In genomic region chr2:202140522-202141292, GRCh38 we compare ENCODE assay signal across 26 cellular contexts.
DNase-seq lines count a peak whose midpoint lies in the region; ATAC-seq and TF ChIP-seq lines count a peak whose summit lies in the region.
"Had no signal": no experiment of that assay in that cellular context is flagged by ENCODE, and none has a peak within 500 bp of the region (broad histone marks: within the 10 kb centered on the region; RNA-seq: fewer than 3 reads in every experiment).

No MANE protein-coding gene starts in this region.

- no peaks in the 10 kb centered on the region for H3K79me1 ChIP-seq in H9 (ENCODE audit: insufficient read depth, low read depth, low read length, poor library complexity, severe bottlenecking)
- no peaks in the 10 kb centered on the region for H3K79me1 ChIP-seq in mesenchymal stem cell (replicated peaks; ENCODE audit: low read length, poor library complexity, severe bottlenecking)

- H3K4me3 ChIP-seq in A673 (ENCODE audit: low read depth, low read length, poor library complexity, severe bottlenecking): no peak overlapping the region
- H3K4me3 ChIP-seq in astrocyte of the cerebellum (ENCODE audit: low read depth, low read length): no peak overlapping the region
- H3K4me3 ChIP-seq in mesenchymal stem cell (ENCODE audit: insufficient read depth in 1 of 2, low read depth in 1 of 2, low read length in 2 of 2): no peak overlapping the region
- H3K4me3 ChIP-seq: lung, right atrium auricular region, tibial nerve had no signal

- no peaks in the 10 kb centered on the region for H3K9me3 Mint-ChIP-seq in H9
- H3K9me3 Mint-ChIP-seq: activated CD4-positive, alpha-beta T cell treated with anti-CD3 and anti-CD28 coated beads, Interleukin-2, amount 10 ng/mL, durations not matched to agents 7 days and 5 days; activated naive CD4-positive, alpha-beta T cell treated with anti-CD3 and anti-CD28 coated beads, Interleukin-2, amount 10 ng/mL, durations not matched to agents 7 days and 5 days; CD8-positive, alpha-beta T cell; immature natural killer cell had no signal

- H3K4me2 ChIP-seq in H9 (ENCODE audit: insufficient read depth, insufficient read length, low read length) (no peak overlapping the region), mesenchymal stem cell (ENCODE audit: low read length, poor library complexity, severe bottlenecking) (no peak overlapping the region)

- peaks cover 16% of the 10 kb centered on the region for H3K4me1 ChIP-seq in A673 (ENCODE audit: insufficient read depth, low read length, poor library complexity, severe bottlenecking)
- peaks cover 3% of the 10 kb centered on the region; the same call in 1 of the 2 replicates for H3K4me1 ChIP-seq in H9 (ENCODE audit: insufficient read depth, low read length)
- peaks cover 3% of the 10 kb centered on the region for H3K4me1 ChIP-seq in mesenchymal stem cell (ENCODE audit: control insufficient read depth, insufficient read depth, low read depth, low read length)

- in situ Hi-C loops in astrocyte of the cerebellum (cut with HindIII; ENCODE audit: low sequenced_read_pairs): no loop called here

- POLR2A ChIA-PET in A673 (lab: Charles Lee; ENCODE audit: low non-redundant PET): interaction anchor here (0.6 kb wide), 1 partner anchor 107 kb away, joined by 3 read pairs; no protein-coding TSS in a partner anchor

- H3K56ac ChIP-seq in H9 (ENCODE audit: insufficient read length, low read depth, low read length): no peak overlapping the region

- no peak overlapping the region for H3K4me3 Mint-ChIP-seq in H9
- H3K4me3 Mint-ChIP-seq: activated CD4-positive, alpha-beta T cell treated with anti-CD3 and anti-CD28 coated beads, Interleukin-2, amount 10 ng/mL, durations not matched to agents 7 days and 5 days; activated naive CD4-positive, alpha-beta T cell treated with anti-CD3 and anti-CD28 coated beads, Interleukin-2, amount 10 ng/mL, durations not matched to agents 7 days and 5 days; CD8-positive, alpha-beta T cell; immature natural killer cell had no signal

- WGBS in H9 (ENCODE audit: extremely low coverage, insufficient read length, low lambda C conversion rate): no CpG with 5 or more reads among the region's 12 CpGs
- 68% methylated on average over 11 of the region's 12 CpGs for WGBS in mesenchymal stem cell

- CTCF ChIA-PET in A673 (lab: Charles Lee): interaction anchor here (0.8 kb wide), 1 partner anchor 280 kb away, joined by 3 read pairs; no protein-coding TSS in a partner anchor

- H3K9ac ChIP-seq in H9 (ENCODE audit: extremely low read depth, insufficient read length, low read length): no peak overlapping the region
- no peak overlapping the region for H3K9ac ChIP-seq in mesenchymal stem cell (ENCODE audit: low read length)

- TF ChIP-seq CTCF in A673 (conservative IDR thresholded peaks at IDR 0.05; ENCODE audit: low read depth, low read length): no peak
- no peak for TF ChIP-seq CTCF in H9 (conservative IDR thresholded peaks at IDR 0.05)
- TF ChIP-seq CTCF in astrocyte of the cerebellum (IDR thresholded peaks at IDR 0.05; ENCODE audit: low read depth, low read length, missing control alignments): no peak

- no TSS peak for BruUV-seq in A673 (replicated peaks; lab: Mats Ljungman, UMichigan)

- no peaks in the 10 kb centered on the region for H3K36me3 ChIP-seq in A673 (ENCODE audit: insufficient read depth, low read length, poor library complexity, severe bottlenecking)
- H3K36me3 ChIP-seq in mesenchymal stem cell (ENCODE audit: control insufficient read depth in 1 of 2, insufficient read depth in 2 of 2, low read depth in 1 of 2, low read length in 2 of 2): no peaks in the 10 kb centered on the region
- H3K36me3 ChIP-seq: right atrium auricular region, tibial nerve had no signal

- H3K4me1 Mint-ChIP-seq in H9: peaks cover 26 to 37% of the 10 kb centered on the region in 2 experiments
- H3K4me1 Mint-ChIP-seq: activated CD4-positive, alpha-beta T cell treated with anti-CD3 and anti-CD28 coated beads, Interleukin-2, amount 10 ng/mL, durations not matched to agents 7 days and 5 days; activated naive CD4-positive, alpha-beta T cell treated with anti-CD3 and anti-CD28 coated beads, Interleukin-2, amount 10 ng/mL, durations not matched to agents 7 days and 5 days; immature natural killer cell had no signal

- H3T11ph ChIP-seq in H9 (ENCODE audit: low read length): no peak overlapping the region

- no peak overlapping the region for H2BK20ac ChIP-seq in H9 (ENCODE audit: low read depth, low read length, poor library complexity, severe bottlenecking)

- ATAC-seq in HG03432 (IDR thresholded peaks at IDR 0.05; ENCODE audit: unreplicated experiment): no peak
- ATAC-seq: CD8-positive, alpha-beta T cell had no signal

- no peaks in the 10 kb centered on the region for H4K20me1 ChIP-seq in H9 (ENCODE audit: control insufficient read depth, insufficient read depth, insufficient read length)

- H3K27ac ChIP-seq in A673 (ENCODE audit: low read depth, low read length, poor library complexity, severe bottlenecking): peak overlapping the region; percentile 45
- H3K27ac ChIP-seq in H9 (ENCODE audit: insufficient read length, low read depth, low read length): no peak overlapping the region
- no peak overlapping the region for H3K27ac ChIP-seq in mesenchymal stem cell (ENCODE audit: low read length, poor library complexity, severe bottlenecking)
- H3K27ac ChIP-seq: epithelial cell of prostate, right atrium auricular region, tibial nerve had no signal

- H3K36me3 Mint-ChIP-seq in H9 (ENCODE audit: insufficient read depth in 1 of 3, low read depth in 3 of 3): no peaks in the 10 kb centered on the region
- H3K36me3 Mint-ChIP-seq: activated naive CD4-positive, alpha-beta T cell treated with anti-CD3 and anti-CD28 coated beads, Interleukin-2, amount 10 ng/mL, durations not matched to agents 7 days and 5 days; CD8-positive, alpha-beta T cell; immature natural killer cell had no signal

- no peak overlapping the region for H2BK5ac ChIP-seq in H9 (ENCODE audit: insufficient read length, low read length)
- no peak overlapping the region for H2BK5ac ChIP-seq in mesenchymal stem cell (ENCODE audit: low read depth, low read length, poor library complexity, severe bottlenecking)

- no peak overlapping the region for H2BK120ac ChIP-seq in H9 (ENCODE audit: low read depth, low read length, poor library complexity, severe bottlenecking)
- no peak overlapping the region for H2BK120ac ChIP-seq in mesenchymal stem cell (ENCODE audit: low read depth, low read length)

- no peak overlapping the region for H4K5ac ChIP-seq in H9 (ENCODE audit: insufficient read length, low read depth, low read length)

- intact Hi-C loops in A673 (cut with micrococcal nuclease; ENCODE audit: unreplicated experiment): no loop called here

- no peak overlapping the region for H2BK12ac ChIP-seq in H9 (ENCODE audit: insufficient read length, low read depth, low read length)
- peak overlapping the region; percentile 9 to 79 for H2BK12ac ChIP-seq in mesenchymal stem cell (ENCODE audit: low read length in 2 of 2)

- no peaks in the 10 kb centered on the region for H3K27me3 ChIP-seq in A673 (replicated peaks; ENCODE audit: insufficient read depth, low read depth, low read length, poor library complexity)
- no peaks in the 10 kb centered on the region for H3K27me3 ChIP-seq in H9 (ENCODE audit: insufficient read depth, low read length)
- H3K27me3 ChIP-seq in mesenchymal stem cell (ENCODE audit: control insufficient read depth in 1 of 2, insufficient read depth in 1 of 2, low read length in 2 of 2): peaks cover 0 to 10% of the 10 kb centered on the region in 2 experiments
- H3K27me3 ChIP-seq: right atrium auricular region, tibial nerve had no signal

- H4K8ac ChIP-seq in H9 (replicated peaks; ENCODE audit: insufficient read length, low read depth, low read length): no peak overlapping the region
- H4K8ac ChIP-seq in mesenchymal stem cell (ENCODE audit: low read length): peak overlapping the region; percentile 1

- H3K14ac ChIP-seq in H9 (ENCODE audit: insufficient read depth, low read length) (no peak overlapping the region; the same call in 1 of the 2 replicates), mesenchymal stem cell (ENCODE audit: low read length in 2 of 2) (peak overlapping the region in 1 of 2 experiments; percentile 72)

- no peaks in the 10 kb centered on the region for H3K79me2 ChIP-seq in H9 (ENCODE audit: insufficient read depth, low read length)

- H3K23ac ChIP-seq in H9 (ENCODE audit: insufficient read length, low read depth, low read length) (no peak overlapping the region), mesenchymal stem cell (ENCODE audit: low read length in 2 of 2) (no peak overlapping the region)

- H3K4ac ChIP-seq in H9 (ENCODE audit: low read depth, low read length) (no peak overlapping the region), mesenchymal stem cell (ENCODE audit: low read depth in 1 of 2, low read length in 2 of 2) (peak overlapping the region; percentile 19 to 35)

- no peak overlapping the region for H2BK15ac ChIP-seq in H9 (ENCODE audit: low read depth, low read length)
- peak overlapping the region; percentile 26 for H2BK15ac ChIP-seq in mesenchymal stem cell (ENCODE audit: low read depth, poor library complexity, severe bottlenecking)

- H4K91ac ChIP-seq in H9 (ENCODE audit: insufficient read length, low read depth, low read length): no peak overlapping the region
- peak overlapping the region; percentile 9 for H4K91ac ChIP-seq in mesenchymal stem cell (ENCODE audit: low read length)

- no peaks in the 10 kb centered on the region for H3K9me3 ChIP-seq in A673 (ENCODE audit: low read depth, low read length, poor library complexity, severe bottlenecking)
- H3K9me3 ChIP-seq in H9 (ENCODE audit: control insufficient read depth, low read depth, low read length): no peaks in the 10 kb centered on the region
- no peaks in the 10 kb centered on the region for H3K9me3 ChIP-seq in mesenchymal stem cell (ENCODE audit: control insufficient read depth, low read length)
- H3K9me3 ChIP-seq: right atrium auricular region, tibial nerve had no signal

- H3K23me2 ChIP-seq in H9 (ENCODE audit: insufficient read length, low read depth, low read length, poor library complexity, severe bottlenecking): no peaks in the 10 kb centered on the region

- H2AFZ ChIP-seq in H9 (ENCODE audit: low read length) (peak overlapping the region; percentile 71), mesenchymal stem cell (ENCODE audit: low read depth, low read length) (no peak overlapping the region)

- DNase-seq in A673 (ENCODE audit: low spot score) (peak; percentile 40), H9 (no peak), astrocyte of the cerebellum (ENCODE audit: low read depth) (peak; percentile 19), mesenchymal stem cell (no peak), SK-N-DZ (ENCODE audit: low spot score) (no peak), midbrain (lab: John Stamatoyannopoulos, UW) (no peak)
- DNase-seq in activated T-cell treated with anti-CD3 and anti-CD28 coated beads, Interleukin-2, amount 50 U/mL, for 48 hours: no peak
- DNase-seq: 8988T; activated CD4-positive, alpha-beta T cell treated with anti-CD3 and anti-CD28 coated beads, Interleukin-2, amount 10 ng/mL, durations not matched to agents 7 days and 5 days; activated naive CD4-positive, alpha-beta T cell treated with anti-CD3 and anti-CD28 coated beads, Interleukin-2, amount 10 ng/mL, durations not matched to agents 7 days and 5 days; activated T-cell treated with anti-CD3 and anti-CD28 coated beads for 4 hours; CD8-positive, alpha-beta T cell; dermis blood vessel endothelial cell; DND-41; glutamatergic neuron; immature natural killer cell; NCI-H2029 treated with DMSO at 0.1 percent for 48 hours; NCI-H524 treated with DMSO at 0.1 percent for 48 hours; OCI-M1; stimulated activated CD4-positive, alpha-beta T cell treated with anti-CD3 and anti-CD28 coated beads, Interleukin-15, amount 100 ng/mL, for 24 hours; stimulated activated naive CD4-positive, alpha-beta T cell had no signal

- H3K27me3 Mint-ChIP-seq in H9 (ENCODE audit: low read depth): no peaks in the 10 kb centered on the region; the same call in 1 of the 2 replicates

- H2AK5ac ChIP-seq in H9 (ENCODE audit: insufficient read length, low read length): no peak overlapping the region
- no peak overlapping the region for H2AK5ac ChIP-seq in mesenchymal stem cell (ENCODE audit: low read length, severe bottlenecking)

- H3K18ac ChIP-seq in H9 (ENCODE audit: insufficient read length, low read depth, low read length): no peak overlapping the region
- peak overlapping the region; percentile 34 to 56 for H3K18ac ChIP-seq in mesenchymal stem cell (ENCODE audit: low read depth in 1 of 2, low read length in 2 of 2)

- H3K27ac Mint-ChIP-seq in H9: peak overlapping the region in 1 of 3 experiments; percentile 12; a peak in 1 of 7 replicates
- H3K27ac Mint-ChIP-seq: activated CD4-positive, alpha-beta T cell treated with anti-CD3 and anti-CD28 coated beads, Interleukin-2, amount 10 ng/mL, durations not matched to agents 7 days and 5 days; activated naive CD4-positive, alpha-beta T cell treated with anti-CD3 and anti-CD28 coated beads, Interleukin-2, amount 10 ng/mL, durations not matched to agents 7 days and 5 days; CD8-positive, alpha-beta T cell; immature natural killer cell had no signal

Comparison
In these comparisons a context has a peak if more than half of its experiments do, and no peak if none do; other contexts are left out.
1. DNase-seq: peak in A673 (single experiment) and astrocyte of the cerebellum (single experiment); none in H9 (single experiment), mesenchymal stem cell (single experiment), SK-N-DZ (single experiment), midbrain (single experiment) and activated T-cell treated with anti-CD3 and anti-CD28 coated beads, Interleukin-2, amount 50 U/mL, for 48 hours (0 of 2).